9 cellular contexts compared by ENCODE assay signal in genomic region chr1:226679303-226679702, GRCh38. TPM values are rescaled to one million over a fixed set of nuclear protein-coding genes. Genes with fewer than 3 reads are reported as not detected.
DNase-seq lines count a peak whose midpoint lies in the region; ATAC-seq and TF ChIP-seq lines count a peak whose summit lies in the region.
"Had no signal": no experiment of that assay in that cellular context is flagged by ENCODE, and none has a peak within 500 bp of the region (broad histone marks: within the 10 kb centered on the region; RNA-seq: fewer than 3 reads in every experiment).

No MANE protein-coding gene starts in this region.

- H3K9me3 ChIP-seq in right atrium auricular region: no peaks in the 10 kb centered on the region
- H3K9me3 ChIP-seq in body of pancreas: no peaks in the 10 kb centered on the region
- no peaks in the 10 kb centered on the region for H3K9me3 ChIP-seq in naive thymus-derived CD4-positive, alpha-beta T cell (ENCODE audit: control insufficient read depth in 2 of 3, low read length in 3 of 3)
- H3K9me3 ChIP-seq in upper lobe of right lung: no peaks in the 10 kb centered on the region
- H3K9me3 ChIP-seq: uterus had no signal

- H3K4me3 Mint-ChIP-seq in naive thymus-derived CD4-positive, alpha-beta T cell: peak overlapping the region; percentile 80 to 90 (median 82)

- H3K4me1 ChIP-seq in right atrium auricular region (peaks cover 0 to 98% of the 10 kb centered on the region in 2 donors), body of pancreas (peaks cover 10% of the 10 kb centered on the region), upper lobe of right lung (peaks cover 68% of the 10 kb centered on the region)
- H3K4me1 ChIP-seq in naive thymus-derived CD4-positive, alpha-beta T cell (ENCODE audit: control insufficient read depth in 2 of 2, insufficient read depth in 2 of 2, low read length in 2 of 2): peaks cover 83 to 96% of the 10 kb centered on the region in 2 donors

- no peak for DNase-seq in right atrium auricular region (ENCODE audit: low spot score)
- no peak for DNase-seq in Right ventricle myocardium superior
- no peak for DNase-seq in body of pancreas
- peak in 1 of 9 donors; percentile 54 for DNase-seq in naive thymus-derived CD4-positive, alpha-beta T cell
- no peak for DNase-seq in upper lobe of right lung
- DNase-seq in stimulated activated CD8-positive, alpha-beta memory T cell treated with anti-CD3 and anti-CD28 coated beads, Interleukin-4, amount 100 ng/mL, for 48 hours: no peak
- no peak for DNase-seq in retina

- ATAC-seq in Right ventricle myocardium superior (ENCODE audit: poor library complexity): no peak
- no peak for ATAC-seq in body of pancreas
- ATAC-seq in naive thymus-derived CD4-positive, alpha-beta T cell: no peak
- no peak for ATAC-seq in upper lobe of right lung
- no peak for ATAC-seq in GM21526 (IDR thresholded peaks at IDR 0.05; ENCODE audit: low FRiP score, unreplicated experiment)

- WGBS in body of pancreas, 2 donors: 47 to 56% methylated on average over 2 of the region's 2 CpGs

- H3K4me3 ChIP-seq in right atrium auricular region (peak overlapping the region in 1 of 2 donors; percentile 47), body of pancreas (no peak overlapping the region), upper lobe of right lung (no peak overlapping the region)
- peak overlapping the region; percentile 40 for H3K4me3 ChIP-seq in naive thymus-derived CD4-positive, alpha-beta T cell (ENCODE audit: low read length)

- POLR2A ChIA-PET in naive thymus-derived CD4-positive, alpha-beta T cell (lab: Charles Lee): interaction anchor here (0.9 to 16.9 kb wide), 11 partner anchors 9 to 55 kb away, joined by 3 to 276 read pairs (median 4); no protein-coding TSS in a partner anchor

- TF ChIP-seq CTCF in right atrium auricular region (IDR thresholded peaks at IDR 0.05) (no peak), body of pancreas (IDR thresholded peaks at IDR 0.05) (no peak), upper lobe of right lung (IDR thresholded peaks at IDR 0.05) (no peak)

- intact Hi-C loops in Right ventricle myocardium superior (cut with DNase I): no loop called here
- intact Hi-C loops in body of pancreas (cut with DNase I): no loop called here
- intact Hi-C loops in naive thymus-derived CD4-positive, alpha-beta T cell (cut with micrococcal nuclease): loop anchor here (5.0 kb wide), 3 partner anchors 263 to 682 kb away; partner anchors contain the start of genes PARP1 (in 2 of the 2), COQ8A (in 1 of the 2) and SDE2 (in 1 of the 2)
- intact Hi-C loops in upper lobe of right lung (cut with DNase I): no loop called here

- H3K27me3 ChIP-seq in right atrium auricular region: no peaks in the 10 kb centered on the region
- no peaks in the 10 kb centered on the region for H3K27me3 ChIP-seq in body of pancreas
- no peaks in the 10 kb centered on the region for H3K27me3 ChIP-seq in naive thymus-derived CD4-positive, alpha-beta T cell (ENCODE audit: control insufficient read depth in 2 of 2, insufficient read depth in 2 of 2, low read length in 2 of 2)
- no peaks in the 10 kb centered on the region for H3K27me3 ChIP-seq in upper lobe of right lung
- H3K27me3 ChIP-seq: uterus had no signal

- H3K27ac ChIP-seq in right atrium auricular region: peak overlapping the region; percentile 84 to 96
- H3K27ac ChIP-seq in body of pancreas: peak overlapping the region in 3 of 4 donors; percentile 74 to 79 (median 76)
- peak overlapping the region; percentile 86 for H3K27ac ChIP-seq in naive thymus-derived CD4-positive, alpha-beta T cell (ENCODE audit: low read depth, low read length)
- peak overlapping the region; percentile 85 for H3K27ac ChIP-seq in upper lobe of right lung

- TF ChIP-seq POLR2A in body of pancreas (IDR thresholded peaks at IDR 0.05): no peak

- H3K27me3 Mint-ChIP-seq in naive thymus-derived CD4-positive, alpha-beta T cell: peaks cover 0 to 2% (median 0%) of the 10 kb centered on the region in 5 donors

- H3K27ac Mint-ChIP-seq in naive thymus-derived CD4-positive, alpha-beta T cell: peak overlapping the region; percentile 95 to 100 (median 99)

- H3K9me3 Mint-ChIP-seq in naive thymus-derived CD4-positive, alpha-beta T cell: peaks cover 0 to 4% (median 0%) of the 10 kb centered on the region in 11 donors

- H3K4me1 Mint-ChIP-seq in naive thymus-derived CD4-positive, alpha-beta T cell: peaks cover 84 to 100% (median 98%) of the 10 kb centered on the region in 7 donors

- H3K36me3 Mint-ChIP-seq in naive thymus-derived CD4-positive, alpha-beta T cell: peaks cover 4 to 23% (median 12%) of the 10 kb centered on the region in 5 donors

- no peaks in the 10 kb centered on the region for H3K36me3 ChIP-seq in right atrium auricular region
- no peaks in the 10 kb centered on the region for H3K36me3 ChIP-seq in body of pancreas (replicated peaks in 1 of 2; ENCODE audit: insufficient read depth in 1 of 2, low read depth in 2 of 2)
- H3K36me3 ChIP-seq in naive thymus-derived CD4-positive, alpha-beta T cell (ENCODE audit: control insufficient read depth in 2 of 3, insufficient read depth in 3 of 3, low read length in 3 of 3): peaks cover 0 to 6% (median 6%) of the 10 kb centered on the region in 3 experiments
- H3K36me3 ChIP-seq in upper lobe of right lung: no peaks in the 10 kb centered on the region
- H3K36me3 ChIP-seq: uterus had no signal

- CTCF ChIA-PET in naive thymus-derived CD4-positive, alpha-beta T cell (lab: Charles Lee): interaction anchor here (0.5 to 1.2 kb wide), 3 partner anchors 10 to 54 kb away, joined by 3 to 5 read pairs (median 4); no protein-coding TSS in a partner anchor

RNA-seq across cellular contexts. Expression of gene ITPKB, which starts 59.8 kb away (rescaled TPM):
- total RNA-seq in right atrium auricular region (10 to 100 TPM; 10.8 to 11.0 TPM), Right ventricle myocardium superior (21.2 TPM), body of pancreas (10 to 100 TPM; 13.0 to 21.1 TPM), upper lobe of right lung (44.1 TPM)
- total RNA-seq in naive thymus-derived CD4-positive, alpha-beta T cell: 100 to 1,000 TPM in 4 of 5 experiments, 10 to 100 TPM in 1; 51.7 to 429 (median 199) TPM
- polyA plus RNA-seq in naive thymus-derived CD4-positive, alpha-beta T cell: 10 to 100 TPM; 81.0 to 86.8 TPM

Comparison
In these comparisons a context has a peak if more than half of its experiments do, and no peak if none do; other contexts are left out.
1. intact Hi-C loops: an anchor here in naive thymus-derived CD4-positive, alpha-beta T cell (5.0 kb wide); none called in Right ventricle myocardium superior, body of pancreas and upper lobe of right lung.